In genomic region chr2:168529900-168530561, GRCh38 we compare ENCODE assay signal across 1 cellular context.
TF ChIP-seq lines count a peak whose summit lies in the region.

No MANE protein-coding gene starts in this region.

TF ChIP-seq in WTC11, 78 proteins besides CTCF, POLR2A, EP300 and RAD21 (continued from another document):
- TF ChIP-seq NR3C1 (CRISPR knock-in tag; conservative IDR thresholded peaks at IDR 0.05; ENCODE audit: low read depth) = no peak
- TF ChIP-seq, protein P1, sequence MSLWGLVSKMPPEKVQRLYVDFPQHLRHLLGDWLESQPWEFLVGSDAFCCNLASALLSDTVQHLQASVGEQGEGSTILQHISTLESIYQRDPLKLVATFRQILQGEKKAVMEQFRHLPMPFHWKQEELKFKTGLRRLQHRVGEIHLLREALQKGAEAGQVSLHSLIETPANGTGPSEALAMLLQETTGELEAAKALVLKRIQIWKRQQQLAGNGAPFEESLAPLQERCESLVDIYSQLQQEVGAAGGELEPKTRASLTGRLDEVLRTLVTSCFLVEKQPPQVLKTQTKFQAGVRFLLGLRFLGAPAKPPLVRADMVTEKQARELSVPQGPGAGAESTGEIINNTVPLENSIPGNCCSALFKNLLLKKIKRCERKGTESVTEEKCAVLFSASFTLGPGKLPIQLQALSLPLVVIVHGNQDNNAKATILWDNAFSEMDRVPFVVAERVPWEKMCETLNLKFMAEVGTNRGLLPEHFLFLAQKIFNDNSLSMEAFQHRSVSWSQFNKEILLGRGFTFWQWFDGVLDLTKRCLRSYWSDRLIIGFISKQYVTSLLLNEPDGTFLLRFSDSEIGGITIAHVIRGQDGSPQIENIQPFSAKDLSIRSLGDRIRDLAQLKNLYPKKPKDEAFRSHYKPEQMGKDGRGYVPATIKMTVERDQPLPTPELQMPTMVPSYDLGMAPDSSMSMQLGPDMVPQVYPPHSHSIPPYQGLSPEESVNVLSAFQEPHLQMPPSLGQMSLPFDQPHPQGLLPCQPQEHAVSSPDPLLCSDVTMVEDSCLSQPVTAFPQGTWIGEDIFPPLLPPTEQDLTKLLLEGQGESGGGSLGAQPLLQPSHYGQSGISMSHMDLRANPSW (CRISPR knock-in tag; conservative IDR thresholded peaks at IDR 0.05; ENCODE audit: low read depth) = no peak
- TF ChIP-seq MXD4 (CRISPR knock-in tag; IDR thresholded peaks at IDR 0.05; ENCODE audit: borderline replicate concordance) = no peak
- TF ChIP-seq TP53 (CRISPR knock-in tag; IDR thresholded peaks at IDR 0.05) = no peak
- TF ChIP-seq FOXJ3 (CRISPR knock-in tag; IDR thresholded peaks at IDR 0.05; ENCODE audit: borderline replicate concordance) = no peak
- no peak for TF ChIP-seq CREB1 (CRISPR knock-in tag; IDR thresholded peaks at IDR 0.05)
- TF ChIP-seq ZNF416 (CRISPR knock-in tag; IDR thresholded peaks at IDR 0.05) = no peak
- no peak for TF ChIP-seq EMX1 (CRISPR knock-in tag; IDR thresholded peaks at IDR 0.05)
- no peak for TF ChIP-seq RELA (CRISPR knock-in tag; IDR thresholded peaks at IDR 0.05; ENCODE audit: borderline replicate concordance)
- no peak for TF ChIP-seq ESRRA (CRISPR knock-in tag; IDR thresholded peaks at IDR 0.05; ENCODE audit: borderline replicate concordance)
